1 cellular context compared by ENCODE assay signal in genomic region chr15:74036271-74037170, GRCh38.
TF ChIP-seq lines count a peak whose summit lies in the region.

No MANE protein-coding gene starts in this region.

TF ChIP-seq in GM12878, 131 proteins besides CTCF, POLR2A, EP300 and RAD21 (continued from another document):
- TF ChIP-seq E2F8 (IDR thresholded peaks at IDR 0.05; ENCODE audit: low read depth, partially characterized antibody) (no peak), ZNF384 (IDR thresholded peaks at IDR 0.05; ENCODE audit: borderline replicate concordance, low read depth, low read length) (no peak), NR2F1 (conservative IDR thresholded peaks at IDR 0.05) (no peak), RFX5 (IDR thresholded peaks at IDR 0.05; ENCODE audit: low read depth, low read length) (no peak), ELK1 (IDR thresholded peaks at IDR 0.05; ENCODE audit: low read depth, low read length) (no peak), MXI1 (IDR thresholded peaks at IDR 0.05; ENCODE audit: low read depth, low read length) (no peak), IKZF2 (IDR thresholded peaks at IDR 0.05) (no peak), CHD4 (IDR thresholded peaks at IDR 0.05) (no peak), CREM (IDR thresholded peaks at IDR 0.05; ENCODE audit: low read depth) (no peak), CEBPZ (IDR thresholded peaks at IDR 0.05; ENCODE audit: low read depth, low read length) (no peak), BMI1 (IDR thresholded peaks at IDR 0.05; ENCODE audit: borderline replicate concordance) (no peak)
